29 cellular contexts compared by ENCODE assay signal in genomic region chr6:10960171-10960570, GRCh38.
"Had no signal": no experiment of that assay in that cellular context is flagged by ENCODE, and none has a peak within 500 bp of the region (broad histone marks: within the 10 kb centered on the region; RNA-seq: fewer than 3 reads in every experiment).

No MANE protein-coding gene starts in this region.

- DNase-seq: stimulated activated CD4-positive, alpha-beta T cell treated with anti-CD3 and anti-CD28 coated beads, Interleukin-2, amount 100 ng/mL, for 48 hours; stimulated activated CD4-positive, alpha-beta T cell treated with anti-CD3 and anti-CD28 coated beads, Interleukin-4, amount 100 ng/mL, for 1 hour; stimulated activated CD4-positive, alpha-beta T cell treated with anti-CD3 and anti-CD28 coated beads, Interleukin-4, amount 100 ng/mL, for 24 hours; stimulated activated CD4-positive, alpha-beta T cell treated with anti-CD3 and anti-CD28 coated beads, Interleukin-4, amount 100 ng/mL, for 4 hours; stimulated activated CD8-positive, alpha-beta memory T cell treated with anti-CD3 and anti-CD28 coated beads, Interleukin-4, amount 100 ng/mL, for 48 hours; stimulated activated naive B cell treated with anti-CD40 and anti-IgM and Interleukin-4, amounts not matched to agents 10 μg/mL and 1 μg/mL and 100 μg/mL, for 72 hours; stimulated activated naive CD4-positive, alpha-beta T cell; stimulated activated naive CD4-positive, alpha-beta T cell treated with Interleukin-2 at 50 U/mL for 16 hours; stimulated activated naive CD8-positive, alpha-beta T cell treated with anti-CD3 and anti-CD28 coated beads, Interleukin-15, amount 100 ng/mL, for 72 hours; stimulated activated naive CD8-positive, alpha-beta T cell treated with anti-CD3 and anti-CD28 coated beads, Interleukin-15, Interleukin-2, amounts not matched to agents 100 U/mL and 50 U/mL, for 24 hours; stomach; substantia nigra; testis; thyroid gland; tibial artery; transverse colon; trophoblast cell; upper lobe of left lung; upper lobe of right lung; uterus had no signal

- FAIRE-seq: urothelium cell line had no signal

- H3K4me1 Mint-ChIP-seq: stimulated activated effector memory CD8-positive, alpha-beta T cell treated with anti-CD3 and anti-CD28 coated beads, Interleukin-12 subunit alpha, Interleukin-12 subunit beta, amount 100 ng/mL, for 72 hours; stimulated activated memory B cell treated with anti-CD40 and anti-IgM and Interleukin-4, amounts not matched to agents 10 μg/mL and 1 μg/mL and 100 μg/mL, for 72 hours; stimulated activated naive CD8-positive, alpha-beta T cell treated with anti-CD3 and anti-CD28 coated beads, Interleukin-15, amount 100 ng/mL, for 72 hours had no signal

- H3K9me3 Mint-ChIP-seq: stimulated activated effector memory CD8-positive, alpha-beta T cell treated with anti-CD3 and anti-CD28 coated beads, Interleukin-12 subunit alpha, Interleukin-12 subunit beta, amount 100 ng/mL, for 72 hours; stimulated activated memory B cell treated with anti-CD40 and anti-IgM and Interleukin-4, amounts not matched to agents 10 μg/mL and 1 μg/mL and 100 μg/mL, for 72 hours; stimulated activated naive CD8-positive, alpha-beta T cell treated with anti-CD3 and anti-CD28 coated beads, Interleukin-15, amount 100 ng/mL, for 72 hours; stimulated activated naive CD8-positive, alpha-beta T cell treated with anti-CD3 and anti-CD28 coated beads, Interleukin-15, Interleukin-2, amounts not matched to agents 100 ng/mL and 50 ng/mL, for 24 hours had no signal

- H3K9me3 ChIP-seq: stomach, suprapubic skin, testis, thoracic aorta, thyroid gland, tibial nerve, transverse colon, upper lobe of left lung, upper lobe of right lung, uterus, vagina had no signal

- H3K4me3 Mint-ChIP-seq: stimulated activated effector memory CD8-positive, alpha-beta T cell treated with anti-CD3 and anti-CD28 coated beads, Interleukin-12 subunit alpha, Interleukin-12 subunit beta, amount 100 ng/mL, for 72 hours; stimulated activated memory B cell treated with anti-CD40 and anti-IgM and Interleukin-4, amounts not matched to agents 10 μg/mL and 1 μg/mL and 100 μg/mL, for 72 hours; stimulated activated naive B cell treated with anti-CD40 and anti-IgM and Interleukin-4, amounts not matched to agents 10 μg/mL and 1 μg/mL and 100 μg/mL, for 72 hours; stimulated activated naive CD8-positive, alpha-beta T cell treated with anti-CD3 and anti-CD28 coated beads, Interleukin-15, amount 100 ng/mL, for 72 hours; stimulated activated naive CD8-positive, alpha-beta T cell treated with anti-CD3 and anti-CD28 coated beads, Interleukin-15, Interleukin-2, amounts not matched to agents 100 ng/mL and 50 ng/mL, for 24 hours; type B pancreatic cell had no signal

- H3K4me3 ChIP-seq: stomach, suprapubic skin, testis, thoracic aorta, thyroid gland, tibial artery, tibial nerve, transverse colon, upper lobe of left lung, upper lobe of right lung, uterus, vagina had no signal

- H3K36me3 ChIP-seq: stomach, suprapubic skin, thoracic aorta, thyroid gland, tibial artery, tibial nerve, transverse colon, upper lobe of left lung, upper lobe of right lung, uterus, vagina had no signal

- H3K4me1 ChIP-seq: stomach, suprapubic skin, testis, thyroid gland, tibial artery, tibial nerve, transverse colon, upper lobe of left lung, upper lobe of right lung, uterus, vagina had no signal

- H3K27me3 Mint-ChIP-seq: type B pancreatic cell had no signal

- H3K27ac ChIP-seq: stomach, suprapubic skin, testis, thoracic aorta, thyroid gland, tibial artery, tibial nerve, transverse colon, upper lobe of left lung, upper lobe of right lung, uterus, vagina had no signal

- ATAC-seq: stimulated activated effector memory CD8-positive, alpha-beta T cell treated with anti-CD3 and anti-CD28 coated beads, Interleukin-12 subunit alpha, Interleukin-12 subunit beta, amount 100 ng/mL, for 72 hours; stimulated activated memory B cell treated with anti-CD40 and anti-IgM and Interleukin-4, amounts not matched to agents 10 μg/mL and 1 μg/mL and 100 μg/mL, for 72 hours; stimulated activated naive B cell treated with anti-CD40 and anti-IgM and Interleukin-4, amounts not matched to agents 10 μg/mL and 1 μg/mL and 100 μg/mL, for 72 hours; stimulated activated naive CD8-positive, alpha-beta T cell treated with anti-CD3 and anti-CD28 coated beads, Interleukin-15, amount 100 ng/mL, for 72 hours; stimulated activated naive CD8-positive, alpha-beta T cell treated with anti-CD3 and anti-CD28 coated beads, Interleukin-15, Interleukin-2, amounts not matched to agents 100 U/mL and 50 U/mL, for 24 hours; upper lobe of right lung had no signal

- H3K27ac Mint-ChIP-seq: stimulated activated effector memory CD8-positive, alpha-beta T cell treated with anti-CD3 and anti-CD28 coated beads, Interleukin-12 subunit alpha, Interleukin-12 subunit beta, amount 100 ng/mL, for 72 hours; stimulated activated memory B cell treated with anti-CD40 and anti-IgM and Interleukin-4, amounts not matched to agents 10 μg/mL and 1 μg/mL and 100 μg/mL, for 72 hours; stimulated activated naive B cell treated with anti-CD40 and anti-IgM and Interleukin-4, amounts not matched to agents 10 μg/mL and 1 μg/mL and 100 μg/mL, for 72 hours; stimulated activated naive CD8-positive, alpha-beta T cell treated with anti-CD3 and anti-CD28 coated beads, Interleukin-15, amount 100 ng/mL, for 72 hours; stimulated activated naive CD8-positive, alpha-beta T cell treated with anti-CD3 and anti-CD28 coated beads, Interleukin-15, Interleukin-2, amounts not matched to agents 100 ng/mL and 50 ng/mL, for 24 hours; type B pancreatic cell had no signal

- H3K27me3 ChIP-seq: stomach, suprapubic skin, testis, thyroid gland, tibial artery, tibial nerve, transverse colon, upper lobe of left lung, upper lobe of right lung, uterus, vagina had no signal

- H3K36me3 Mint-ChIP-seq: stimulated activated effector memory CD8-positive, alpha-beta T cell treated with anti-CD3 and anti-CD28 coated beads, Interleukin-12 subunit alpha, Interleukin-12 subunit beta, amount 100 ng/mL, for 72 hours; stimulated activated memory B cell treated with anti-CD40 and anti-IgM and Interleukin-4, amounts not matched to agents 10 μg/mL and 1 μg/mL and 100 μg/mL, for 72 hours; stimulated activated naive B cell treated with anti-CD40 and anti-IgM and Interleukin-4, amounts not matched to agents 10 μg/mL and 1 μg/mL and 100 μg/mL, for 72 hours had no signal
